ENCODE assay signal across 26 cellular contexts in the genomic region with DNA sequence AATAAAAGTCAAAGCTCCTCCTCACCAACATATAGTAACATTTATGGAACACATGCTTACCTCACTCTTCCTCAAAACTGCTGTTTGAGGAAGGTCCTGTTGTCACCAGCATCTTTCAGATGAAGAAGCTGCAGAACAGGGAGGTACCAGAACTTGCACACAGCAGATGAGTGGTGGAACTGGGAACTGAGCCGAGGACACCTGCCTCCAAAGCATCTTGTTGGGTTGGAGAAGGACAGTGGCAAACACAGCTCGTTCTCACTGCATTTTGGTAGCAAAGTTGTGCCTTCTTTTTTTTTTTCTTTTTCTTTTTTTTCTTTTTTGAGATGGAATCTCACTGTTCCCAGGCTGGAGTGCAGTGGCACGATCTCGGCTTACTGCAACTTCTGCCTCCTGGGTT.
"Had no signal": no experiment of that assay in that cellular context is flagged by ENCODE, and none has a peak within 500 bp of the region (broad histone marks: within the 10 kb centered on the region; RNA-seq: fewer than 3 reads in every experiment).

No MANE protein-coding gene starts in this region.

- DNase-seq: hippocampal formation; left ventricle myocardium inferior; midbrain; naive thymus-derived CD8-positive, alpha-beta T cell; pancreas; retina; right cardiac atrium; stimulated activated CD4-positive, alpha-beta T cell treated with anti-CD3 and anti-CD28 coated beads, Interleukin-12 subunit alpha, Interleukin-12 subunit beta, amount 100 ng/mL, for 4 hours; stimulated activated CD4-positive, alpha-beta T cell treated with anti-CD3 and anti-CD28 coated beads, Interleukin-15, amount 100 ng/mL, for 24 hours; stimulated activated CD4-positive, alpha-beta T cell treated with anti-CD3 and anti-CD28 coated beads, Interleukin-2, amount 100 ng/mL, for 24 hours; stimulated activated CD4-positive, alpha-beta T cell treated with anti-CD3 and anti-CD28 coated beads, Interleukin-4, amount 100 ng/mL, for 1 hour; stimulated activated naive B cell treated with anti-CD40 and anti-IgM and Interleukin-4, amounts not matched to agents 10 μg/mL and 1 μg/mL and 100 μg/mL, for 72 hours; stimulated activated naive CD8-positive, alpha-beta T cell treated with anti-CD3 and anti-CD28 coated beads, Interleukin-15, Interleukin-2, amounts not matched to agents 100 U/mL and 50 U/mL, for 24 hours; stomach; testis; thyroid gland; transverse colon; upper lobe of right lung; uterus had no signal

- ATAC-seq: naive thymus-derived CD8-positive, alpha-beta T cell; pancreas; right cardiac atrium; sciatic nerve; stimulated activated naive B cell treated with anti-CD40 and anti-IgM and Interleukin-4, amounts not matched to agents 10 μg/mL and 1 μg/mL and 100 μg/mL, for 72 hours; stimulated activated naive CD8-positive, alpha-beta T cell treated with anti-CD3 and anti-CD28 coated beads, Interleukin-15, Interleukin-2, amounts not matched to agents 100 U/mL and 50 U/mL, for 24 hours; upper lobe of right lung had no signal

- H3K9me3 Mint-ChIP-seq: naive thymus-derived CD8-positive, alpha-beta T cell; nephron; neural crest cell; stimulated activated naive B cell treated with anti-CD40 and anti-IgM and Interleukin-4, amounts not matched to agents 10 μg/mL and 1 μg/mL and 100 μg/mL, for 72 hours had no signal

- H3K27ac ChIP-seq: left ventricle myocardium inferior, neutrophil, pancreas, prostate gland, skin epidermis, stomach, testis, thyroid gland, upper lobe of right lung, uterus had no signal

- H3K27ac Mint-ChIP-seq: stimulated activated naive B cell treated with anti-CD40 and anti-IgM and Interleukin-4, amounts not matched to agents 10 μg/mL and 1 μg/mL and 100 μg/mL, for 72 hours had no signal

- H3K4me3 Mint-ChIP-seq: naive thymus-derived CD8-positive, alpha-beta T cell; nephron; neural crest cell; stimulated activated naive B cell treated with anti-CD40 and anti-IgM and Interleukin-4, amounts not matched to agents 10 μg/mL and 1 μg/mL and 100 μg/mL, for 72 hours had no signal

- H3K4me3 ChIP-seq: left ventricle myocardium inferior, lung, pancreas, prostate gland, skin epidermis, stomach, testis, thyroid gland, transverse colon, upper lobe of right lung, uterus had no signal

- H3K27me3 Mint-ChIP-seq: naive thymus-derived CD8-positive, alpha-beta T cell; stimulated activated naive B cell treated with anti-CD40 and anti-IgM and Interleukin-4, amounts not matched to agents 10 μg/mL and 1 μg/mL and 100 μg/mL, for 72 hours had no signal

- H3K9me3 ChIP-seq: left ventricle myocardium inferior, neutrophil, pancreas, prostate gland, stomach, testis, thyroid gland, transverse colon, upper lobe of right lung, uterus had no signal

- H3K4me1 Mint-ChIP-seq: neural crest cell; stimulated activated naive B cell treated with anti-CD40 and anti-IgM and Interleukin-4, amounts not matched to agents 10 μg/mL and 1 μg/mL and 100 μg/mL, for 72 hours had no signal

- H3K4me1 ChIP-seq: uterus had no signal

- H3K36me3 ChIP-seq: left ventricle myocardium inferior, neutrophil, pancreas, prostate gland, stomach, thyroid gland, transverse colon, upper lobe of right lung, uterus had no signal

- H3K36me3 Mint-ChIP-seq: naive thymus-derived CD8-positive, alpha-beta T cell; stimulated activated naive B cell treated with anti-CD40 and anti-IgM and Interleukin-4, amounts not matched to agents 10 μg/mL and 1 μg/mL and 100 μg/mL, for 72 hours had no signal

- H3K27me3 ChIP-seq: neutrophil, pancreas, testis, thyroid gland, transverse colon, upper lobe of right lung, uterus had no signal
